8 cellular contexts compared by ENCODE assay signal in the genomic region with DNA sequence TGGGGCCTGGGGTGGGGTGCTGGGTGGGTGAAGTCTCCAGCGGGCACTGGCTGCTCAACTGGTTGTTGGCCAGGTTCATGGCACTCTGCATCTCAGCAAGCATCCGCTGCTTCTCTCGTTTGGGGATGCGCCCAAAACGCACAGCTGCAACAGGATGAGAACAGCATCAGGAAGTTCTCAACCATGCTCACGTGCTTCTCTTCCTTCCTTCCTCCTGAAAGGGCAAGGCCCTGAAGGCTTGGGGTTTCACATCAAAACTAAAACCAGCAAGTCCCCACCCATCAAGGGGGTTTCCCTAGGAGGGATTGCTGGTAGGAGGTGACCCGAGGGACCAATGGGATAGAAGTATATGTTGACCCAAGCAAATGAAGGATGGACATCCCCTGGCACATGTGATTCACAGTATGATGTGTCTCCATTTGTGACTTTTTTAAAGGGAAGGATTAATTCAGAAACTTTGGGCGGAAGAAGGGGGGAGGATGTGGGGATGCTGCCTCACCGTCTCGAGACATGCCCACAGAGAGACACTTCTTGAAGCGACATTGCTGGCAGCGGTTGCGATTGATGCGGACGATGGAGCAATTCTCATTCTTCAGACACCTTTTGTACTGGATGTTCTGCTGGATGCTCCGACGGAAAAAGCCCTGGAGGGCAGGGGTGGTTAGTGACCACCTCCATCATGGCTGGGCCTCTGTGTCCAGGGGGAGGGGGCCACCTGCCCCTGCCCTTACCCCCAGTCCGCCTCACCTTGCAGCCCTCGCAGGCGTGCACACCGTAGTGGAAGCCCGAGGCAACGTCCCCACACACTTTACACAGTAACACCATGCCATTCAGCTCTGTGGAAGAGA. TPM values are rescaled to one million over a fixed set of nuclear protein-coding genes. Genes with fewer than 3 reads are reported as not detected.
DNase-seq lines count a peak whose midpoint lies in the region; ATAC-seq and TF ChIP-seq lines count a peak whose summit lies in the region.

No MANE protein-coding gene starts in this region.

- peak overlapping the region in 3 of 4 donors; percentile 70 to 77 (median 70) for H3K4me3 ChIP-seq in esophagus muscularis mucosa

- DNase-seq in activated CD4-positive, alpha-beta T cell treated with anti-CD3 and anti-CD28 coated beads, Interleukin-2, amount 50 U/mL, for 24 hours (ENCODE audit: low read depth in 1 of 2, low spot score in 1 of 2) = peak; percentile 49 to 89
- DNase-seq in esophagus muscularis mucosa (ENCODE audit: extremely low spot score) (no peak), DMS 273 (lab: John Stamatoyannopoulos, UW; ENCODE audit: unreplicated experiment) (no peak), NCI-H1417 treated with DMSO at 0.1 percent for 48 hours (lab: John Stamatoyannopoulos, UW) (no peak), NCI-H187 (lab: John Stamatoyannopoulos, UW) (no peak)
- DNase-seq in stimulated activated CD4-positive, alpha-beta T cell treated with anti-CD3 and anti-CD28 coated beads, Interleukin-2, amount 100 ng/mL, for 24 hours = peak; percentile 72 to 83

- ATAC-seq in HG03060 (IDR thresholded peaks at IDR 0.05; ENCODE audit: low read depth, unreplicated experiment) = peak; percentile 56

- TF ChIP-seq CTCF in esophagus muscularis mucosa (IDR thresholded peaks at IDR 0.05) = no peak

- TF ChIP-seq EP300 in esophagus muscularis mucosa (IDR thresholded peaks at IDR 0.05) = no peak

- H3K27ac ChIP-seq in esophagus muscularis mucosa (replicated peaks in 1 of 4) = peak overlapping the region; percentile 88 to 99 (median 94)

- no peaks in the 10 kb centered on the region for H3K27me3 ChIP-seq in esophagus muscularis mucosa

- intact Hi-C loops in esophagus muscularis mucosa (cut with DNase I) = no loop called here

- TF ChIP-seq POLR2A in GM18951 (IDR thresholded peaks at IDR 0.05; ENCODE audit: extremely low read depth, insufficient read depth, insufficient read length) (peak; percentile 50), esophagus muscularis mucosa (IDR thresholded peaks at IDR 0.05; ENCODE audit: low read depth) (no peak)

- no peaks in the 10 kb centered on the region for H3K9me3 ChIP-seq in esophagus muscularis mucosa

- in situ Hi-C loops in GM18951 (cut with MboI; ENCODE audit: low sequenced_read_pairs, unreplicated experiment) = no loop called here

- H3K4me1 ChIP-seq in esophagus muscularis mucosa = peaks cover 75 to 87% (median 83%) of the 10 kb centered on the region in 4 donors

- 44% methylated on average over 21 of the region's 23 CpGs for WGBS in esophagus muscularis mucosa

- H3K36me3 ChIP-seq in esophagus muscularis mucosa = peaks cover 42 to 60% (median 52%) of the 10 kb centered on the region in 4 donors

RNA-seq across cellular contexts. Expression of gene NR1D1, which starts 4.2 kb away (rescaled TPM):
- 10 to 100 TPM in 3 of 4 donors, 1 to 10 TPM in 1; 6.1 to 24.2 (median 14.5) TPM for total RNA-seq in esophagus muscularis mucosa

RNA-seq across cellular contexts. Expression of gene MSL1, which starts 25.6 kb away (rescaled TPM):
- total RNA-seq in esophagus muscularis mucosa = 10 to 100 TPM; 64.1 to 86.8 (median 72.2) TPM

RNA-seq across cellular contexts. Expression of gene THRA, which starts 33.4 kb away (rescaled TPM):
- total RNA-seq in esophagus muscularis mucosa = 100 to 1,000 TPM in 2 of 4 donors, 10 to 100 TPM in 2; 69.7 to 112 (median 85.2) TPM

RNA-seq across cellular contexts. Expression of gene MED24, which starts 42.0 kb away (rescaled TPM):
- total RNA-seq in esophagus muscularis mucosa = 10 to 100 TPM; 33.6 to 43.6 (median 37.4) TPM

RNA-seq across cellular contexts. Expression of gene CASC3, which starts 44.2 kb away (rescaled TPM):
- 100 to 1,000 TPM in 2 of 4 donors, 10 to 100 TPM in 2; 77.2 to 103 (median 95.5) TPM for total RNA-seq in esophagus muscularis mucosa

Comparison
In these comparisons a context has a peak if more than half of its experiments do, and no peak if none do; other contexts are left out.
1. DNase-seq: peak in activated CD4-positive, alpha-beta T cell treated with anti-CD3 and anti-CD28 coated beads, Interleukin-2, amount 50 U/mL, for 24 hours (2 of 2) and stimulated activated CD4-positive, alpha-beta T cell treated with anti-CD3 and anti-CD28 coated beads, Interleukin-2, amount 100 ng/mL, for 24 hours (2 of 2); none in esophagus muscularis mucosa (single experiment), DMS 273 (single experiment), NCI-H1417 treated with DMSO at 0.1 percent for 48 hours (single experiment) and NCI-H187 (0 of 2).